In genomic region chr12:68932701-68933563, GRCh38 we compare ENCODE assay signal across 8 cellular contexts. TPM values are rescaled to one million over a fixed set of nuclear protein-coding genes. Genes with fewer than 3 reads are reported as not detected.
A peak's percentile ranks its signal among the peaks of the same experiment; 100 is the strongest.
DNase-seq lines count a peak whose midpoint lies in the region; ATAC-seq, FAIRE-seq and TF ChIP-seq lines count a peak whose summit lies in the region.

CPM (minus strand) TSS chr12:68933171; CDS start chr12:68932837, 334 bp downstream.

- peak within 1 kb of the TSS; percentile 70 for H2AFZ ChIP-seq in neuron (ENCODE audit: low read depth, low read length)

- H3K4me1 ChIP-seq in RWPE2 (ENCODE audit: insufficient read depth, poor library complexity, severe bottlenecking), result no peaks in the 10 kb centered on the region
- H3K4me1 ChIP-seq in neuron (ENCODE audit: insufficient read depth, low read length), result no peaks in the 10 kb centered on the region
- peaks cover 11% of the 10 kb centered on the region for H3K4me1 ChIP-seq in stomach smooth muscle (ENCODE audit: control insufficient read depth, insufficient read depth, low read length)

- no peaks in the 10 kb centered on the region for H3K9me3 ChIP-seq in RWPE2 (ENCODE audit: severe bottlenecking)
- H3K9me3 ChIP-seq in neuron (ENCODE audit: low read length), result peaks cover 2% of the 10 kb centered on the region
- H3K9me3 ChIP-seq in stomach smooth muscle (ENCODE audit: control insufficient read depth in 2 of 2, low read length in 2 of 2), result no peaks in the 10 kb centered on the region

- POLR2A ChIA-PET in BJ (lab: Charles Lee), result interaction anchor here (0.6 kb wide), 1 partner anchor 1272 kb away, joined by 4 read pairs; no protein-coding TSS in a partner anchor

- CTCF ChIA-PET in BJ (lab: Yijun Ruan, JAX), result interaction anchor here (1.2 kb wide), 1 partner anchor 35 kb away, joined by 3 read pairs; no protein-coding TSS in a partner anchor

- H3K4me3 ChIP-seq in BJ (ENCODE audit: low read depth, low read length), result peak within 1 kb of the TSS; percentile 57
- H3K4me3 ChIP-seq in RWPE2 (ENCODE audit: severe bottlenecking), result peak within 1 kb of the TSS; percentile 44
- peak within 1 kb of the TSS; percentile 6 for H3K4me3 ChIP-seq in neuron (ENCODE audit: low read length)
- peak within 1 kb of the TSS; percentile 62 to 80 for H3K4me3 ChIP-seq in stomach smooth muscle (ENCODE audit: low read length in 2 of 2)

- peak; percentile 8 for FAIRE-seq in GM19239 (lab: Jason Lieb, UNC)
- no peak for FAIRE-seq in frontal cortex (lab: Jason Lieb, UNC)

- ATAC-seq in HG03432 (IDR thresholded peaks at IDR 0.05; ENCODE audit: unreplicated experiment) (peak; percentile 98), RWPE2 (ENCODE audit: low read depth) (peak; percentile 96)

- H3K27me3 ChIP-seq in BJ (ENCODE audit: control insufficient read depth, insufficient read depth, low read length) (peaks cover 3% of the 10 kb centered on the region; the same call in 1 of the 2 replicates), RWPE2 (ENCODE audit: insufficient read depth, poor library complexity, severe bottlenecking) (no peaks in the 10 kb centered on the region), neuron (ENCODE audit: insufficient read depth, low read length) (peaks cover 28% of the 10 kb centered on the region), stomach smooth muscle (ENCODE audit: control insufficient read depth in 1 of 2, insufficient read depth in 2 of 2, low read length in 2 of 2) (peaks cover 2 to 8% of the 10 kb centered on the region in 2 donors)

- no peak for DNase-seq in BJ (ENCODE audit: low read depth)
- DNase-seq in GM19239 (ENCODE audit: insufficient read length, low spot score), result peak; percentile 76
- peak; percentile 60 for DNase-seq in RWPE2 (ENCODE audit: low spot score)
- DNase-seq in activated gamma-delta T cell (lab: John Stamatoyannopoulos, UW), result peak; percentile 51
- DNase-seq in frontal cortex (ENCODE audit: low spot score in 2 of 2), result peak; percentile 90 to 93

- H3K36me3 ChIP-seq in BJ (ENCODE audit: control insufficient read depth, insufficient read depth, low read length), result no peaks in the 10 kb centered on the region
- H3K36me3 ChIP-seq in RWPE2 (ENCODE audit: low read depth), result no peaks in the 10 kb centered on the region
- H3K36me3 ChIP-seq in neuron (ENCODE audit: insufficient read depth, low read length), result no peaks in the 10 kb centered on the region
- H3K36me3 ChIP-seq in stomach smooth muscle (ENCODE audit: control insufficient read depth in 2 of 2, insufficient read depth in 2 of 2, low read length in 2 of 2), result no peaks in the 10 kb centered on the region

- peak within 1 kb of the TSS; percentile 46 to 47 for H3K9ac ChIP-seq in stomach smooth muscle (ENCODE audit: low read length in 2 of 2)

- no peak within 1 kb of the TSS for H3K27ac ChIP-seq in RWPE2 (ENCODE audit: poor library complexity, severe bottlenecking)
- H3K27ac ChIP-seq in stomach smooth muscle (ENCODE audit: low read length), result no peak within 1 kb of the TSS

- TF ChIP-seq CTCF in BJ (IDR thresholded peaks at IDR 0.05; ENCODE audit: insufficient read depth, low read depth, low read length) (no peak), RWPE2 (IDR thresholded peaks at IDR 0.05; ENCODE audit: poor library complexity, severe bottlenecking) (no peak)

RNA-seq across cellular contexts. Expression of gene CPM, which starts in this region (rescaled TPM):
- polyA plus RNA-seq in BJ (2011; rRNA removed), result 5.8 and 8.6 TPM in 2 replicates
- polyA minus RNA-seq in BJ (2011; rRNA and poly(A)+ RNA removed), result 2.8 and 4.6 TPM in 2 replicates
- total RNA-seq in frontal cortex, result 2.9 TPM

Comparison
In these comparisons a context has a peak if more than half of its experiments do, and no peak if none do; other contexts are left out.
1. H3K4me3 ChIP-seq: peak in every context shown above with its lines; median percentile 71 in stomach smooth muscle; 57 in BJ; 44 in RWPE2; 6 in neuron.